8 cellular contexts compared by ENCODE assay signal in genomic region chr19:49150106-49150943, GRCh38. TPM values are rescaled to one million over a fixed set of nuclear protein-coding genes. Genes with fewer than 3 reads are reported as not detected.
A peak's percentile ranks its signal among the peaks of the same experiment; 100 is the strongest.
DNase-seq lines count a peak whose midpoint lies in the region; ATAC-seq and TF ChIP-seq lines count a peak whose summit lies in the region.

No MANE protein-coding gene starts in this region.

- no peak for TF ChIP-seq EP300 in upper lobe of left lung (IDR thresholded peaks at IDR 0.05)

- DNase-seq in DMS 273 (lab: John Stamatoyannopoulos, UW; ENCODE audit: unreplicated experiment) (peak; percentile 97), fibroblast of the aortic adventitia (ENCODE audit: low read depth) (peak; percentile 65), myocyte (ENCODE audit: low read depth) (peak; percentile 91), upper lobe of left lung (peak; percentile 79 to 95)

- H3K4me1 ChIP-seq in OCI-LY1 (ENCODE audit: insufficient read depth, low read length, severe bottlenecking) (peaks cover 36% of the 10 kb centered on the region), upper lobe of left lung (peaks cover 36 to 54% (median 44%) of the 10 kb centered on the region in 4 donors)

- H3K27me3 ChIP-seq in OCI-LY1 (ENCODE audit: insufficient read depth, low read length) (no peaks in the 10 kb centered on the region; the same call in 1 of the 2 replicates), upper lobe of left lung (no peaks in the 10 kb centered on the region)

- no peak; the same call in 1 of the 2 replicates for TF ChIP-seq CTCF in OCI-LY1 (IDR thresholded peaks at IDR 0.05; ENCODE audit: low read length)
- TF ChIP-seq CTCF in fibroblast of the aortic adventitia (IDR thresholded peaks at IDR 0.05; ENCODE audit: insufficient read depth, low read length): no peak
- no peak for TF ChIP-seq CTCF in upper lobe of left lung (IDR thresholded peaks at IDR 0.05)

- H2AFZ ChIP-seq in OCI-LY1 (ENCODE audit: low read length): 0 out of 2 replicates have a peak overlapping the region, but pooled peaks have one; percentile 32

- peak; percentile 34 for ATAC-seq in activated T-helper 17 cell treated with anti-CD3 and anti-CD28 coated beads, Interleukin-2, amount 50 U/mL, for 72 hours (replicated peaks)
- ATAC-seq in upper lobe of left lung (ENCODE audit: low FRiP score in 2 of 2): peak; percentile 86 to 87
- ATAC-seq in HG02870 (IDR thresholded peaks at IDR 0.05; ENCODE audit: unreplicated experiment): no peak

- H3K27ac ChIP-seq in OCI-LY1 (ENCODE audit: low read depth, low read length, poor library complexity, severe bottlenecking) (no peak overlapping the region), upper lobe of left lung (peak overlapping the region; percentile 64 to 88 (median 74))

- H3K9me3 Mint-ChIP-seq in IgD-negative memory B cell: peaks cover 3 to 8% (median 8%) of the 10 kb centered on the region in 3 donors
- H3K9me3 Mint-ChIP-seq in activated T-helper 17 cell treated with anti-CD3 and anti-CD28 coated beads, Interleukin-2, amount 50 U/mL, for 72 hours: no peaks in the 10 kb centered on the region

- H3K36me3 ChIP-seq in OCI-LY1 (ENCODE audit: insufficient read depth, low read length): no peaks in the 10 kb centered on the region
- H3K36me3 ChIP-seq in upper lobe of left lung: no peaks in the 10 kb centered on the region

- H3K4me3 Mint-ChIP-seq in IgD-negative memory B cell: peak overlapping the region; percentile 67 to 89 (median 84)
- peak overlapping the region; percentile 74 for H3K4me3 Mint-ChIP-seq in activated T-helper 17 cell treated with anti-CD3 and anti-CD28 coated beads, Interleukin-2, amount 50 U/mL, for 72 hours

- H3K9me2 ChIP-seq in OCI-LY1 (ENCODE audit: low read depth, low read length): no peaks in the 10 kb centered on the region

- no peaks in the 10 kb centered on the region for H3F3A ChIP-seq in OCI-LY1 (ENCODE audit: insufficient read depth, low read length)

- 0 to 1% methylated on average over 19 to 50 of the region's 75 CpGs for whole genome bisulfite sequencing in upper lobe of left lung, 2 donors

- H3K4me3 ChIP-seq in OCI-LY1 (ENCODE audit: low read depth, low read length, poor library complexity, severe bottlenecking): peak overlapping the region; percentile 89
- H3K4me3 ChIP-seq in fibroblast of the aortic adventitia (ENCODE audit: low read depth, low read length): peak overlapping the region; percentile 93
- peak overlapping the region; percentile 36 to 67 (median 64) for H3K4me3 ChIP-seq in upper lobe of left lung

- H3K27me3 Mint-ChIP-seq in IgD-negative memory B cell: peaks cover 49% of the 10 kb centered on the region
- peaks cover 55% of the 10 kb centered on the region for H3K27me3 Mint-ChIP-seq in activated T-helper 17 cell treated with anti-CD3 and anti-CD28 coated beads, Interleukin-2, amount 50 U/mL, for 72 hours

- no peaks in the 10 kb centered on the region for H3K9me3 ChIP-seq in OCI-LY1 (ENCODE audit: low read length)
- H3K9me3 ChIP-seq in upper lobe of left lung: no peaks in the 10 kb centered on the region

- peak in 2 of 4 donors; percentile 19 to 33 for TF ChIP-seq POLR2A in upper lobe of left lung (IDR thresholded peaks at IDR 0.05)

- H3K4me2 ChIP-seq in OCI-LY1 (ENCODE audit: low read length): peak overlapping the region; percentile 100

- H4K20me1 ChIP-seq in OCI-LY1 (ENCODE audit: insufficient read depth, low read length): no peaks in the 10 kb centered on the region

- H3K36me3 Mint-ChIP-seq in IgD-negative memory B cell: no peaks in the 10 kb centered on the region
- H3K36me3 Mint-ChIP-seq in activated T-helper 17 cell treated with anti-CD3 and anti-CD28 coated beads, Interleukin-2, amount 50 U/mL, for 72 hours (ENCODE audit: low read depth): no peaks in the 10 kb centered on the region

- no peaks in the 10 kb centered on the region for H3K79me2 ChIP-seq in OCI-LY1 (ENCODE audit: insufficient read depth, low read length)

- peak overlapping the region; percentile 90 for H3K9ac ChIP-seq in OCI-LY1 (ENCODE audit: low read length)

- H3K4me1 Mint-ChIP-seq in IgD-negative memory B cell: peaks cover 8 to 18% (median 12%) of the 10 kb centered on the region in 3 donors
- peaks cover 9% of the 10 kb centered on the region for H3K4me1 Mint-ChIP-seq in activated T-helper 17 cell treated with anti-CD3 and anti-CD28 coated beads, Interleukin-2, amount 50 U/mL, for 72 hours

- H3K27ac Mint-ChIP-seq in IgD-negative memory B cell: no peak overlapping the region
- H3K27ac Mint-ChIP-seq in activated T-helper 17 cell treated with anti-CD3 and anti-CD28 coated beads, Interleukin-2, amount 50 U/mL, for 72 hours: no peak overlapping the region

RNA-seq across cellular contexts. Expression of gene HRC, which starts 4.9 kb away (rescaled TPM):
- not detected for polyA plus RNA-seq in IgD-negative memory B cell
- not detected for total RNA-seq in activated T-helper 17 cell treated with anti-CD3 and anti-CD28 coated beads, Interleukin-2, amount 50 U/mL, for 72 hours
- total RNA-seq in fibroblast of the aortic adventitia (ENCODE audit: low replicate concordance) (not detected in 2 replicates), myocyte (375 and 578 TPM in 2 replicates), upper lobe of left lung (1 to 10 TPM in 3 of 6 donors, under 1 TPM in 2, not detected in 1; 0.61 to 2.1 (median 1.2) TPM)
- 80.4 TPM for polyA plus RNA-seq in myocyte (2012)

RNA-seq across cellular contexts. Expression of gene TRPM4, which starts 7.3 kb away (rescaled TPM):
- not detected for polyA plus RNA-seq in IgD-negative memory B cell
- total RNA-seq in activated T-helper 17 cell treated with anti-CD3 and anti-CD28 coated beads, Interleukin-2, amount 50 U/mL, for 72 hours: under 1 TPM in 1 of 2 donors, not detected in 1; 0.52 TPM
- total RNA-seq in fibroblast of the aortic adventitia (ENCODE audit: low replicate concordance) (14.0 and 15.0 TPM in 2 replicates), myocyte (14.3 and 18.6 TPM in 2 replicates), upper lobe of left lung (100 to 1,000 TPM in 1 of 6 donors, 10 to 100 TPM in 5; 23.9 to 120 (median 49.3) TPM)
- polyA plus RNA-seq in myocyte (2012): 26.5 TPM

RNA-seq across cellular contexts. Expression of gene PPFIA3, which starts 31.0 kb away (rescaled TPM):
- polyA plus RNA-seq in IgD-negative memory B cell: not detected
- total RNA-seq in activated T-helper 17 cell treated with anti-CD3 and anti-CD28 coated beads, Interleukin-2, amount 50 U/mL, for 72 hours: 1 to 10 TPM; 3.6 to 3.9 TPM
- total RNA-seq in fibroblast of the aortic adventitia (ENCODE audit: low replicate concordance) (0.99 and 2.4 TPM in 2 replicates), myocyte (10.2 and 12.5 TPM in 2 replicates), upper lobe of left lung (10 to 100 TPM in 1 of 6 donors, 1 to 10 TPM in 5; 2.4 to 11.5 (median 5.9) TPM)
- 6.2 TPM for polyA plus RNA-seq in myocyte (2012)

RNA-seq across cellular contexts. Expression of gene C19orf73, which starts 31.4 kb away (rescaled TPM):
- 2.6 TPM for polyA plus RNA-seq in IgD-negative memory B cell
- 1 to 10 TPM in 1 of 2 donors, under 1 TPM in 1; 0.50 to 1.3 TPM for total RNA-seq in activated T-helper 17 cell treated with anti-CD3 and anti-CD28 coated beads, Interleukin-2, amount 50 U/mL, for 72 hours
- total RNA-seq in fibroblast of the aortic adventitia (ENCODE audit: low replicate concordance) (0.41 and 0.54 TPM in 2 replicates), myocyte (not detected in 2 replicates), upper lobe of left lung (1 to 10 TPM in 4 of 6 donors, under 1 TPM in 1, not detected in 1; 0.89 to 7.9 (median 2.3) TPM)
- polyA plus RNA-seq in myocyte (2012): 1.3 TPM

RNA-seq across cellular contexts. Expression of gene LIN7B, which starts 36.2 kb away (rescaled TPM):
- polyA plus RNA-seq in IgD-negative memory B cell: 8.3 TPM
- 1 to 10 TPM; 4.1 to 4.7 TPM for total RNA-seq in activated T-helper 17 cell treated with anti-CD3 and anti-CD28 coated beads, Interleukin-2, amount 50 U/mL, for 72 hours
- total RNA-seq in fibroblast of the aortic adventitia (ENCODE audit: low replicate concordance): 2.2 and 3.7 TPM in 2 replicates
- 22.1 and 44.2 TPM in 2 replicates for total RNA-seq in myocyte
- polyA plus RNA-seq in myocyte (2012): 22.2 TPM
- total RNA-seq in upper lobe of left lung: 10 to 100 TPM in 1 of 6 donors, 1 to 10 TPM in 5; 3.1 to 10.2 (median 7.6) TPM

Comparison
In these comparisons a context has a peak if more than half of its experiments do, and no peak if none do; other contexts are left out.
1. RNA of gene HRC, which starts 4.9 kb away (total RNA-seq): 375 to 578 TPM in myocyte; 0.61 to 2.1 TPM in upper lobe of left lung, not detected in activated T-helper 17 cell treated with anti-CD3 and anti-CD28 coated beads, Interleukin-2, amount 50 U/mL, for 72 hours and not detected in fibroblast of the aortic adventitia; every median in the first group is over 100 times any median in the second.
2. Peak in every context shown above with its lines, with median percentiles within 50 percentile points of each other: DNase-seq and H3K4me3 ChIP-seq.